Comparison of ENCODE assay signal across 25 cellular contexts in the genomic region with DNA sequence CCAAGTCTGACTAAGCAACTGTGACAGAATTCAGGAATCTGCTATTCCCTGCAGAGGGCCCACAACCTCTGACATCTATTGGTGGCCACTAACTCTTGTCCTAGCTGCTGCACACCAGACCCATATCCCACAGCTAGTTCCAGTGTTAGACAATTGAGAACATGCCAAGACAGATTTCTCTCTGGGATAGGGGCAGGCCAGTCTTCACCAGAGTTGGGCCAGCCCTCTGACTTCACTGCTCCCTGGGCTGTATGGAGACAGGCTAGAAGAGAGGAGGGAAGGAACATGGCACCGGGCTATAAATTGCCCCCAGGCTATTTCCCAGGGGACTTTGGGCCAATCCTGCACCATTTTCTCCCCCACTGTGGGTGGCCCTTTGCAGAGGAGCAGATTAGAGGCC. TPM values are rescaled to one million over a fixed set of nuclear protein-coding genes. Genes with fewer than 3 reads are reported as not detected.
"Had no signal": no experiment of that assay in that cellular context is flagged by ENCODE, and none has a peak within 500 bp of the region (broad histone marks: within the 10 kb centered on the region; RNA-seq: fewer than 3 reads in every experiment).

No MANE protein-coding gene starts in this region.

- H3K27ac ChIP-seq: neural progenitor cell, pancreas, prostate gland, right lobe of liver, sigmoid colon, stomach, thoracic aorta, thyroid gland, tibial nerve, upper lobe of right lung, uterus had no signal

- H3K36me3 Mint-ChIP-seq: natural killer cell had no signal

- H3K9me3 Mint-ChIP-seq: natural killer cell; nephron; neural progenitor cell; stimulated activated naive B cell treated with anti-CD40 and anti-IgM and Interleukin-4, amounts not matched to agents 10 μg/mL and 1 μg/mL and 100 μg/mL, for 72 hours; stimulated activated naive CD8-positive, alpha-beta T cell treated with anti-CD3 and anti-CD28 coated beads, Interleukin-15, Interleukin-2, amounts not matched to agents 100 ng/mL and 50 ng/mL, for 24 hours; type B pancreatic cell had no signal

- ATAC-seq: naive thymus-derived CD4-positive, alpha-beta T cell; natural killer cell; pancreas; right cardiac atrium; right lobe of liver; stimulated activated naive B cell treated with anti-CD40 and anti-IgM and Interleukin-4, amounts not matched to agents 10 μg/mL and 1 μg/mL and 100 μg/mL, for 72 hours; upper lobe of right lung had no signal

- H3K4me3 ChIP-seq: neural progenitor cell, pancreas, prostate gland, right lobe of liver, sigmoid colon, stomach, thoracic aorta, thyroid gland, tibial nerve, upper lobe of right lung, uterus had no signal

- H3K27me3 ChIP-seq: neural progenitor cell, pancreas, right lobe of liver, sigmoid colon, stomach, thyroid gland, tibial nerve, upper lobe of right lung, uterus had no signal

- H3K27ac Mint-ChIP-seq: naive thymus-derived CD4-positive, alpha-beta T cell; natural killer cell; nephron; neural progenitor cell; stimulated activated naive B cell treated with anti-CD40 and anti-IgM and Interleukin-4, amounts not matched to agents 10 μg/mL and 1 μg/mL and 100 μg/mL, for 72 hours; stimulated activated naive CD8-positive, alpha-beta T cell treated with anti-CD3 and anti-CD28 coated beads, Interleukin-15, Interleukin-2, amounts not matched to agents 100 ng/mL and 50 ng/mL, for 24 hours; type B pancreatic cell had no signal

- H3K27me3 Mint-ChIP-seq: naive thymus-derived CD4-positive, alpha-beta T cell; stimulated activated naive B cell treated with anti-CD40 and anti-IgM and Interleukin-4, amounts not matched to agents 10 μg/mL and 1 μg/mL and 100 μg/mL, for 72 hours; stimulated activated naive CD8-positive, alpha-beta T cell treated with anti-CD3 and anti-CD28 coated beads, Interleukin-15, Interleukin-2, amounts not matched to agents 100 ng/mL and 50 ng/mL, for 24 hours; type B pancreatic cell had no signal

- DNase-seq: naive thymus-derived CD4-positive, alpha-beta T cell; natural killer cell; occipital lobe; pancreas; right cardiac atrium; right lobe of liver; sigmoid colon; small intestine; stimulated activated CD4-positive, alpha-beta T cell treated with anti-CD3 and anti-CD28 coated beads, Interleukin-1b, Interleukin-23, amount 100 ng/mL, for 48 hours; stimulated activated CD4-positive, alpha-beta T cell treated with anti-CD3 and anti-CD28 coated beads, Interleukin-4, amount 100 ng/mL, for 1 hour; stimulated activated CD4-positive, alpha-beta T cell treated with anti-CD3 and anti-CD28 coated beads, Interleukin-4, amount 100 ng/mL, for 4 hours; stimulated activated CD8-positive, alpha-beta memory T cell treated with anti-CD3 and anti-CD28 coated beads, Interleukin-4, amount 100 ng/mL, for 48 hours; stimulated activated naive B cell treated with anti-CD40 and anti-IgM and Interleukin-4, amounts not matched to agents 10 μg/mL and 1 μg/mL and 100 μg/mL, for 72 hours; stimulated activated naive CD4-positive, alpha-beta T cell treated with Interleukin-2 at 50 U/mL for 16 hours; stomach; thyroid gland; upper lobe of right lung; uterus had no signal

- H3K4me3 Mint-ChIP-seq: naive thymus-derived CD4-positive, alpha-beta T cell; natural killer cell; nephron; neural progenitor cell; stimulated activated naive B cell treated with anti-CD40 and anti-IgM and Interleukin-4, amounts not matched to agents 10 μg/mL and 1 μg/mL and 100 μg/mL, for 72 hours; stimulated activated naive CD8-positive, alpha-beta T cell treated with anti-CD3 and anti-CD28 coated beads, Interleukin-15, Interleukin-2, amounts not matched to agents 100 ng/mL and 50 ng/mL, for 24 hours; type B pancreatic cell had no signal

- H3K9me3 ChIP-seq: pancreas, prostate gland, right lobe of liver, sigmoid colon, stomach, thoracic aorta, thyroid gland, tibial nerve, upper lobe of right lung, uterus had no signal

- H3K4me1 Mint-ChIP-seq: naive thymus-derived CD4-positive, alpha-beta T cell; natural killer cell; neural progenitor cell; stimulated activated naive B cell treated with anti-CD40 and anti-IgM and Interleukin-4, amounts not matched to agents 10 μg/mL and 1 μg/mL and 100 μg/mL, for 72 hours had no signal

- H3K4me1 ChIP-seq: neural progenitor cell, pancreas, prostate gland, right lobe of liver, sigmoid colon, thyroid gland, upper lobe of right lung, uterus had no signal

- H2AFZ ChIP-seq: neural progenitor cell had no signal

- H3K36me3 ChIP-seq: neural progenitor cell, prostate gland, right lobe of liver, thoracic aorta, uterus had no signal

- H3K4me2 ChIP-seq: neural progenitor cell had no signal

RNA-seq across cellular contexts. Expression of a gene that starts 32.7 kb away (rescaled TPM):
- total RNA-seq: naive thymus-derived CD4-positive, alpha-beta T cell; natural killer cell had no signal
